ENCODE assay signal across 19 cellular contexts in the genomic region with DNA sequence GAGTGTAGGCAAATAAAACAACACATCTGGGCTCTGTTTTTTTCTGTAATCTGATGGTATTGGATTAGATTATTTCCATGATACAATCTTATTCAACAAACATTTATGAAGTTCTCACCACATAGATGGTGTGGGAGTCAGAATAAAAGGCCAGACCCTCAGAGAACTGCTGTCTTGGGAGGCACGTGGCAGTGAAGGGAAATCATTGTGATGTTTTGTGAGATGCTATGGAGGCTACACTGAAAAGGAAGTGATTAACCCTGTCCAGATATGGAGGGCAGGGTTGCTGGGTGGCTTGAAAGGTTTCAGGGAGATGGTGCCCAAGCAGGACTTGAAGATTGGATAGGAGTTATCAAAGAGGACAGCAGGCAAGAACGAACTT. TPM values are rescaled to one million over a fixed set of nuclear protein-coding genes. Genes with fewer than 3 reads are reported as not detected.
A peak's percentile ranks its signal among the peaks of the same experiment; 100 is the strongest.
DNase-seq lines count a peak whose midpoint lies in the region; ATAC-seq and TF ChIP-seq lines count a peak whose summit lies in the region.
"Had no signal": no experiment of that assay in that cellular context is flagged by ENCODE, and none has a peak within 500 bp of the region (broad histone marks: within the 10 kb centered on the region; RNA-seq: fewer than 3 reads in every experiment).

No MANE protein-coding gene starts in this region.

- H3K23ac ChIP-seq in IMR-90 (ENCODE audit: low read depth, low read length) = no peak overlapping the region

- no peaks in the 10 kb centered on the region for H3K27me3 Mint-ChIP-seq in chondrocyte (ENCODE audit: low read depth)

- peaks cover 66% of the 10 kb centered on the region for H3K4me1 Mint-ChIP-seq in chondrocyte (ENCODE audit: low read depth)

- TF ChIP-seq CTCF in IMR-90 (conservative IDR thresholded peaks at IDR 0.05; ENCODE audit: low read depth, low read length) = no peak
- no peak for TF ChIP-seq CTCF in chondrocyte (IDR thresholded peaks at IDR 0.05)
- no peak for TF ChIP-seq CTCF in suprapubic skin (IDR thresholded peaks at IDR 0.05)

- no peak overlapping the region for H3K9ac ChIP-seq in IMR-90 (ENCODE audit: low read depth, low read length)
- H3K9ac ChIP-seq in mucosa of rectum (ENCODE audit: low read depth in 1 of 2, low read length in 2 of 2) = no peak overlapping the region

- no peak overlapping the region for H2AFZ ChIP-seq in IMR-90 (replicated peaks; ENCODE audit: low read length, poor library complexity)

- peak overlapping the region; percentile 74; the same call in 1 of the 2 replicates for H3K27ac ChIP-seq in IMR-90 (ENCODE audit: insufficient read depth, low read length)
- peak overlapping the region; percentile 32 to 60 for H3K27ac ChIP-seq in mucosa of rectum (ENCODE audit: low read depth in 2 of 2, low read length in 2 of 2)
- peak overlapping the region; percentile 10 for H3K27ac ChIP-seq in suprapubic skin

- DNase-seq in IMR-90 = no peak
- DNase-seq in chondrocyte (ENCODE audit: low spot score) = no peak
- DNase-seq in suprapubic skin (ENCODE audit: low spot score in 2 of 2) = no peak
- no peak for DNase-seq in DMS53 (lab: John Stamatoyannopoulos, UW)
- DNase-seq in midbrain (lab: John Stamatoyannopoulos, UW) = no peak
- DNase-seq in DMS79 treated with DMSO at 0.1 percent for 48 hours (lab: John Stamatoyannopoulos, UW) = no peak
- DNase-seq: activated CD4-positive, alpha-beta T cell treated with anti-CD3 and anti-CD28 coated beads, Interleukin-2, amount 50 U/mL, for 48 hours; activated T-cell treated with anti-CD3 and anti-CD28 coated beads, Interleukin-2, amount 50 U/mL, for 72 hours; cortex of kidney; DND-41; KG1; NK-92 treated with Interleukin-12 subunit alpha and Interleukin-12 subunit beta, amount 100 ng/mL, for 24 hours; SHP77 treated with DMSO at 0.1 percent for 48 hours; small intestine; stimulated activated naive CD4-positive, alpha-beta T cell; T-helper 9 cell had no signal

- TF ChIP-seq RAD21 in IMR-90 (IDR thresholded peaks at IDR 0.05; ENCODE audit: low read length) = no peak

- CTCF ChIA-PET in IMR-90 (lab: Yijun Ruan, JAX) = no interaction called here

- peak overlapping the region; percentile 5; the same call in 1 of the 2 replicates for H3K14ac ChIP-seq in IMR-90 (replicated peaks; ENCODE audit: low read depth, low read length)

- H3K9me1 ChIP-seq in IMR-90 (ENCODE audit: insufficient read depth, low read length) = peaks cover 10% of the 10 kb centered on the region; the same call in 1 of the 2 replicates

- peak overlapping the region; percentile 38 for H3K4ac ChIP-seq in IMR-90 (ENCODE audit: low read depth, low read length)

- no peak overlapping the region for H2BK15ac ChIP-seq in IMR-90 (ENCODE audit: low read depth, low read length)

- no peaks in the 10 kb centered on the region for H3K9me3 Mint-ChIP-seq in chondrocyte (ENCODE audit: low read depth)

- no peak overlapping the region for H3K4me3 ChIP-seq in IMR-90 (ENCODE audit: insufficient read depth, low read depth, low read length)
- no peak overlapping the region for H3K4me3 ChIP-seq in mucosa of rectum (ENCODE audit: low read length in 2 of 2)
- H3K4me3 ChIP-seq in suprapubic skin = no peak overlapping the region

- H3K27me3 ChIP-seq in IMR-90 (ENCODE audit: control insufficient read depth, insufficient read depth, low read length) (no peaks in the 10 kb centered on the region), mucosa of rectum (ENCODE audit: control insufficient read depth in 2 of 2, insufficient read depth in 2 of 2, low read length in 2 of 2) (no peaks in the 10 kb centered on the region), suprapubic skin (no peaks in the 10 kb centered on the region)

- intact Hi-C loops in IMR-90 (cut with micrococcal nuclease) = no loop called here

- H3K4me1 ChIP-seq in IMR-90 (ENCODE audit: control insufficient read depth, insufficient read depth, low read length) (peaks cover 17% of the 10 kb centered on the region), mucosa of rectum (ENCODE audit: control insufficient read depth in 2 of 2, insufficient read depth in 2 of 2, low read length in 2 of 2) (peaks cover 2 to 4% of the 10 kb centered on the region in 2 donors), suprapubic skin (peaks cover 34% of the 10 kb centered on the region)

- POLR2A ChIA-PET in IMR-90 (lab: Charles Lee; ENCODE audit: unreplicated experiment) = no interaction called here

- ATAC-seq in IMR-90 (ENCODE audit: low read depth) (peak; percentile 33; the same call in 1 of the 2 replicates), HG03442 (IDR thresholded peaks at IDR 0.05; ENCODE audit: unreplicated experiment) (no peak)
- ATAC-seq: activated T-cell treated with anti-CD3 and anti-CD28 coated beads, Interleukin-2, amount 50 U/mL, for 72 hours had no signal

- in situ Hi-C loops in IMR-90 (cut with MboI; ENCODE audit: low sequenced_read_pairs) = no loop called here

- H3K79me1 ChIP-seq in IMR-90 (ENCODE audit: low read depth in 1 of 2, low read length in 2 of 2) = peaks cover 10 to 16% of the 10 kb centered on the region in 2 experiments

- no peak overlapping the region for H2BK20ac ChIP-seq in IMR-90 (ENCODE audit: low read depth, low read length)

- no TSS peak for BruUV-seq in IMR-90 (replicated peaks; lab: Mats Ljungman, UMichigan)

- peak overlapping the region; percentile 44 for H3K4me2 ChIP-seq in IMR-90 (ENCODE audit: low read depth, low read length)

- H4K91ac ChIP-seq in IMR-90 (ENCODE audit: insufficient read depth, low read depth, low read length) = 0 out of 2 replicates have a peak overlapping the region, but pooled peaks have one; percentile 48

- H3K36me3 ChIP-seq in IMR-90 (ENCODE audit: control insufficient read depth, insufficient read depth, low read length) (no peaks in the 10 kb centered on the region), mucosa of rectum (ENCODE audit: control insufficient read depth in 2 of 2, insufficient read depth in 2 of 2, low read length in 2 of 2) (peaks cover 0 to 2% of the 10 kb centered on the region in 2 donors), suprapubic skin (no peaks in the 10 kb centered on the region)

- H4K8ac ChIP-seq in IMR-90 (ENCODE audit: low read depth in 2 of 2, low read length in 2 of 2) = peak overlapping the region in 1 of 2 experiments; percentile 47; a peak in 1 of 4 replicates

- no peaks in the 10 kb centered on the region for H3K36me3 Mint-ChIP-seq in chondrocyte (ENCODE audit: low read depth)

- H3K56ac ChIP-seq in IMR-90 (ENCODE audit: extremely low read depth, insufficient read depth, low read length) = no peak overlapping the region

- peak overlapping the region; percentile 97 for H3K27ac Mint-ChIP-seq in chondrocyte (ENCODE audit: unreplicated experiment)
- H3K27ac Mint-ChIP-seq: activated T-cell treated with anti-CD3 and anti-CD28 coated beads, Interleukin-2, amount 50 U/mL, for 72 hours had no signal

- no peaks in the 10 kb centered on the region; the same call in 1 of the 2 replicates for H4K20me1 ChIP-seq in IMR-90 (ENCODE audit: insufficient read depth, low read length)

- H3K4me3 Mint-ChIP-seq in chondrocyte (ENCODE audit: unreplicated experiment) = peak overlapping the region; percentile 7
- H3K4me3 Mint-ChIP-seq: activated T-cell treated with anti-CD3 and anti-CD28 coated beads, Interleukin-2, amount 50 U/mL, for 72 hours; CD14-positive monocyte had no signal

- H3K9me3 ChIP-seq in IMR-90 (ENCODE audit: control insufficient read depth, insufficient read depth, low read length) (no peaks in the 10 kb centered on the region), mucosa of rectum (ENCODE audit: control insufficient read depth in 2 of 2, low read length in 2 of 2) (no peaks in the 10 kb centered on the region), suprapubic skin (no peaks in the 10 kb centered on the region)

- TF ChIP-seq POLR2A in IMR-90 (IDR thresholded peaks at IDR 0.05; ENCODE audit: low read depth, low read length) (no peak), suprapubic skin (IDR thresholded peaks at IDR 0.05) (no peak)

- peak overlapping the region; percentile 49 for H4K5ac ChIP-seq in IMR-90 (ENCODE audit: low read depth, low read length)

- H2AK9ac ChIP-seq in IMR-90 (replicated peaks; ENCODE audit: low read depth, low read length, poor library complexity) = no peak overlapping the region

- peak overlapping the region; percentile 3; the same call in 1 of the 2 replicates for H2AK5ac ChIP-seq in IMR-90 (ENCODE audit: low read depth, low read length)

- H2BK5ac ChIP-seq in IMR-90 (ENCODE audit: low read depth, low read length, poor library complexity, severe bottlenecking) = peak overlapping the region; percentile 82

- WGBS in IMR-90 (ENCODE audit: extremely low coverage in 2 of 2, insufficient read length in 1 of 2), 2 experiments = 29% methylated on average over 1 of the region's 2 CpGs; no CpG with 5 or more reads in 1 of the 2 experiments
- 64% methylated on average over 2 of the region's 2 CpGs for WGBS in suprapubic skin

- H3K18ac ChIP-seq in IMR-90 (ENCODE audit: low read depth, low read length) = peak overlapping the region; percentile 80

- TF ChIP-seq EP300 in suprapubic skin (IDR thresholded peaks at IDR 0.05) = no peak

- H2BK120ac ChIP-seq in IMR-90 (ENCODE audit: low read depth, low read length) = peak overlapping the region; percentile 38; the same call in 1 of the 2 replicates

- dilution Hi-C loops in IMR-90 (cut with HindIII; ENCODE audit: low sequenced_read_pairs, unreplicated experiment) = no loop called here

TF ChIP-seq in IMR-90, 13 proteins besides CTCF, POLR2A, EP300 and RAD21:
- TF ChIP-seq MXI1 (IDR thresholded peaks at IDR 0.05; ENCODE audit: borderline replicate concordance, low read depth, low read length) = no peak
- TF ChIP-seq RFX5 (IDR thresholded peaks at IDR 0.05; ENCODE audit: low read depth, low read length) = no peak
- TF ChIP-seq MAFK (IDR thresholded peaks at IDR 0.05; ENCODE audit: low read depth, low read length) = no peak
- no peak for TF ChIP-seq MAZ (IDR thresholded peaks at IDR 0.05; ENCODE audit: borderline replicate concordance, low read depth, low read length)

RNA-seq across cellular contexts. Expression of gene DHRS7B, which starts 35.6 kb away (rescaled TPM):
- 24.2 and 34.4 TPM in 2 replicates for total RNA-seq in IMR-90 (2012; rRNA removed)
- 22.7 and 24.4 TPM in 2 replicates for polyA plus RNA-seq in IMR-90 (2012; rRNA removed)
- polyA plus RNA-seq in IMR-90 (2012; cell fraction: cytosol; rRNA removed) = 8.9 and 11.1 TPM in 2 replicates
- polyA plus RNA-seq in IMR-90 (2012; cell fraction: nucleus; rRNA removed; ENCODE audit: low replicate concordance) = 13.3 and 15.6 TPM in 2 replicates
- 17.1 to 24.7 TPM (median 20.2 TPM) in 3 replicates for total RNA-seq in chondrocyte
- 10 to 100 TPM; 42.8 to 64.1 (median 50.6) TPM for total RNA-seq in suprapubic skin

RNA-seq across cellular contexts. Expression of gene TMEM11, which starts 51.6 kb away (rescaled TPM):
- 19.2 and 19.9 TPM in 2 replicates for total RNA-seq in IMR-90 (2012; rRNA removed)
- polyA plus RNA-seq in IMR-90 (2012; rRNA removed) = 44.7 and 57.6 TPM in 2 replicates
- polyA plus RNA-seq in IMR-90 (2012; cell fraction: cytosol; rRNA removed) = 38.0 and 64.3 TPM in 2 replicates
- polyA plus RNA-seq in IMR-90 (2012; cell fraction: nucleus; rRNA removed; ENCODE audit: low replicate concordance) = 17.1 and 33.2 TPM in 2 replicates
- 24.3 to 28.1 TPM (median 24.7 TPM) in 3 replicates for total RNA-seq in chondrocyte
- total RNA-seq in suprapubic skin = 10 to 100 TPM; 25.6 to 38.0 (median 33.8) TPM

Comparison
In these comparisons a context has a peak if more than half of its experiments do, and no peak if none do; other contexts are left out.
1. H3K27ac ChIP-seq: peak in every context shown above with its lines; median percentile 74 in IMR-90; 46 in mucosa of rectum; 10 in suprapubic skin.